15 cellular contexts compared by ENCODE assay signal in the genomic region with DNA sequence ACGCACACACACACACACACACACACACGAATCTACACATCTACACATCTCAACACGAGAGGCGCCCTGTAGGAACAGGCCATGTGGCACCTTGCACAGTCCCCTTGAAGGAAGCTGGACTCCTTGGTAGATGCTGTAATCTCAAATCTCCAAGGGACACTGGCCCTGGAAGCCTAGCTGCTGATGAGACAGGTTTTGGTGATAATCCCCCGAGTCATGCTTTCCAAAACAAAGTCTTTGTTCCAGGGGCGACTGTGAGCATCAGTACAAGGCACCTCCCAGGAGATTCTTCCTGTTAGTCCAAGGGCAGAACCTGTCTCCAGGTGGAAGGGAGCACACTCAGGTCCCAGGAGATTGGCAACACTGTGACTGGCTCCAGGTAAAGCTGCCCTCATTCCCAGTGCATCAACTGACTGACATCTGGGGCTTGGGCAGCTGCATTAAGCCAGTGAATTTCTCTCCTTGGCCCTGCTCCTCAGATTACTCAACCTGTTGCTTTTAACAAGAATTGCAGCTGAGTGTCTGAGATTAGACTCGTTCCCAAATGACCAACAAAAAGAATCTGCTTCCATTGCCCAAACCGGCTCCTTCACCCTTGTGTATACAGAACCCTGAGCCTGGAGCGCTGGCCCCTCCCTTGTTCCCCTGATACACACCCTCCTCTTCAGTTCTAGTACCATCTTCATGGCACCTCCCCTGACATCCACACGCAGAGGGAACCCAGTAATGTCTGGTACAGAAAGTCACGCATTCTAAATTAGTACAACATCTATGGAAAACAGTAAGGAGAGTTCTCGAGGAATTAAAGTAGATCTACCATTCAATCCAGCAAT. TPM values are rescaled to one million over a fixed set of nuclear protein-coding genes. Genes with fewer than 3 reads are reported as not detected.
DNase-seq lines count a peak whose midpoint lies in the region; ATAC-seq and TF ChIP-seq lines count a peak whose summit lies in the region.
"Had no signal": no experiment of that assay in that cellular context is flagged by ENCODE, and none has a peak within 500 bp of the region (broad histone marks: within the 10 kb centered on the region; RNA-seq: fewer than 3 reads in every experiment).

No MANE protein-coding gene starts in this region.

- DNase-seq in GM23248 (peak; percentile 8), NCI-H2171 (lab: John Stamatoyannopoulos, UW) (peak; percentile 59), dorsolateral prefrontal cortex (no peak), nephron progenitor cell (no peak), NCI-H2107 treated with DMSO at 0.1 percent for 48 hours (lab: John Stamatoyannopoulos, UW; ENCODE audit: unreplicated experiment) (no peak), T1000 (lab: John Stamatoyannopoulos, UW) (no peak), glutamatergic neuron (no peak)
- DNase-seq: CD4-positive, CD25-positive, alpha-beta regulatory T cell; DMS79; NCI-H1105 treated with DMSO at 0.1 percent for 48 hours; NCI-H187 treated with DMSO at 0.1 percent for 48 hours; NCI-H69; SHP77 treated with DMSO at 0.1 percent for 48 hours had no signal

- H3K9me3 ChIP-seq in GM23248 (ENCODE audit: low read depth) = no peaks in the 10 kb centered on the region

- no peaks in the 10 kb centered on the region for H3K4me1 ChIP-seq in GM23248 (ENCODE audit: insufficient read depth)

- H4K20me1 ChIP-seq in GM23248 (ENCODE audit: insufficient read depth) = no peaks in the 10 kb centered on the region

- H3K27ac ChIP-seq in GM23248 (no peak overlapping the region), dorsolateral prefrontal cortex (peak overlapping the region in 36 of 59 donors; percentile 1 to 100 (median 49))

- H2AFZ ChIP-seq in GM23248 = no peak overlapping the region

- whole genome bisulfite sequencing in GM23248 (ENCODE audit: low coverage in 1 of 2, low lambda C conversion rate in 2 of 2, missing lambda C conversion rate in 2 of 2), 2 experiments = 61 to 64% methylated on average over 12 of the region's 12 CpGs

- intact Hi-C loops in dorsolateral prefrontal cortex (cut with DNase I) = loop anchor here (5.0 to 10.0 kb wide), 2 partner anchors 57 to 210 kb away; no protein-coding TSS in a partner anchor

- H3K27me3 ChIP-seq in GM23248 (replicated peaks; ENCODE audit: insufficient read depth) (peaks cover 28% of the 10 kb centered on the region), dorsolateral prefrontal cortex (peaks cover 0 to 3% (median 0%) of the 10 kb centered on the region in 45 donors)

- TF ChIP-seq CTCF in dorsolateral prefrontal cortex (IDR thresholded peaks at IDR 0.05 in 54 of 56, conservative IDR thresholded peaks at IDR 0.05 in 2 of 56; ENCODE audit: low read depth in 1 of 56, partially characterized antibody in 56 of 56) (no peak), nephron progenitor cell (IDR thresholded peaks at IDR 0.05) (no peak), glutamatergic neuron (IDR thresholded peaks at IDR 0.05; ENCODE audit: partially characterized antibody, unreplicated experiment) (no peak)

- peaks cover 22% of the 10 kb centered on the region for H3K4me1 Mint-ChIP-seq in nephron progenitor cell
- H3K4me1 Mint-ChIP-seq in glutamatergic neuron (ENCODE audit: low read depth, unreplicated experiment) = no peaks in the 10 kb centered on the region

- H3K4me3 Mint-ChIP-seq in nephron progenitor cell (no peak overlapping the region), glutamatergic neuron (ENCODE audit: unreplicated experiment) (no peak overlapping the region)
- H3K4me3 Mint-ChIP-seq: CD4-positive, CD25-positive, alpha-beta regulatory T cell had no signal

- H3K9me3 Mint-ChIP-seq in nephron progenitor cell (peaks cover 14% of the 10 kb centered on the region), glutamatergic neuron (ENCODE audit: unreplicated experiment) (no peaks in the 10 kb centered on the region)

- H3K36me3 ChIP-seq in GM23248 (ENCODE audit: low read depth) = no peaks in the 10 kb centered on the region

- no peaks in the 10 kb centered on the region for H3K9me2 ChIP-seq in GM23248 (ENCODE audit: insufficient read depth)

- in situ Hi-C loops in GM23248 (cut with MboI) = no loop called here

- H3K27me3 Mint-ChIP-seq in nephron progenitor cell (ENCODE audit: low read depth, poor library complexity) (peaks cover 27% of the 10 kb centered on the region), glutamatergic neuron (ENCODE audit: unreplicated experiment) (no peaks in the 10 kb centered on the region)

- no peaks in the 10 kb centered on the region for H3K79me2 ChIP-seq in GM23248 (ENCODE audit: insufficient read depth)

- H3K27ac Mint-ChIP-seq in nephron progenitor cell = peak overlapping the region; percentile 50
- no peak overlapping the region for H3K27ac Mint-ChIP-seq in glutamatergic neuron (ENCODE audit: unreplicated experiment)
- H3K27ac Mint-ChIP-seq: CD4-positive, CD25-positive, alpha-beta regulatory T cell had no signal

- ATAC-seq in HG02885 (IDR thresholded peaks at IDR 0.05; ENCODE audit: poor library complexity, unreplicated experiment) = no peak
- ATAC-seq: Panc1 had no signal

- H3K4me2 ChIP-seq in GM23248 (ENCODE audit: unreplicated experiment) = no peak overlapping the region

- H3K36me3 Mint-ChIP-seq in nephron progenitor cell (ENCODE audit: low read depth) = peaks cover 11% of the 10 kb centered on the region
- peaks cover 11% of the 10 kb centered on the region for H3K36me3 Mint-ChIP-seq in glutamatergic neuron (ENCODE audit: unreplicated experiment)
- H3K36me3 Mint-ChIP-seq: CD4-positive, CD25-positive, alpha-beta regulatory T cell had no signal

- H3K4me3 ChIP-seq in GM23248 (no peak overlapping the region), dorsolateral prefrontal cortex (no peak overlapping the region)

- no peaks in the 10 kb centered on the region for H3F3A ChIP-seq in GM23248 (ENCODE audit: insufficient read depth)

- no peak overlapping the region for H3K9ac ChIP-seq in GM23248

RNA-seq across cellular contexts. Expression of gene TNRC6C, which starts 13.9 kb away (rescaled TPM):
- 2.3 and 4.3 TPM in 2 replicates for total RNA-seq in GM23248 (2014; rRNA removed; shearing (Covaris generic))
- 2.3 TPM in 2 replicates for polyA plus RNA-seq in GM23248 (2016; fragmentation: Nextera tagmentation; extraction: Ambion mirVana)
- total RNA-seq in dorsolateral prefrontal cortex (100 to 1,000 TPM in 37 of 120 experiments, 10 to 100 TPM in 83; 57.8 to 136 (median 94.4) TPM), glutamatergic neuron (ENCODE audit: unreplicated experiment) (64.7 TPM)

Comparison
In these comparisons a context has a peak if more than half of its experiments do, and no peak if none do; other contexts are left out.
1. DNase-seq: peak in GM23248 (single experiment) and NCI-H2171 (single experiment); none in dorsolateral prefrontal cortex (0 of 10), nephron progenitor cell (single experiment), NCI-H2107 treated with DMSO at 0.1 percent for 48 hours (single experiment), T1000 (single experiment) and glutamatergic neuron (single experiment).
2. RNA of gene TNRC6C, which starts 13.9 kb away (total RNA-seq): 57.8 to 136 TPM in dorsolateral prefrontal cortex and 64.7 TPM in glutamatergic neuron (single experiment); 2.3 to 4.3 TPM in GM23248; every median in the first group is over 10 times any median in the second.